In genomic region chr9:4086119-4087088, GRCh38 we compare ENCODE assay signal across 16 cellular contexts.
DNase-seq lines count a peak whose midpoint lies in the region; ATAC-seq and TF ChIP-seq lines count a peak whose summit lies in the region.
"Had no signal": no experiment of that assay in that cellular context is flagged by ENCODE, and none has a peak within 500 bp of the region (broad histone marks: within the 10 kb centered on the region; RNA-seq: fewer than 3 reads in every experiment).

No MANE protein-coding gene starts in this region.

- DNase-seq in EH (ENCODE audit: low read depth): peak; percentile 51
- peak; percentile 45 for DNase-seq in NOMO-1 treated with DMSO at 0.1 percent for 48 hours (lab: John Stamatoyannopoulos, UW; ENCODE audit: unreplicated experiment)
- peak; percentile 71 for DNase-seq in fibroblast of mammary gland (ENCODE audit: low read depth)
- DNase-seq in omental fat pad (ENCODE audit: low spot score): no peak
- no peak for DNase-seq in RWPE1 (ENCODE audit: low spot score)
- DNase-seq in epidermal melanocyte (ENCODE audit: insufficient read length, low spot score): no peak
- no peak for DNase-seq in NCI-H1417 treated with DMSO at 0.1 percent for 48 hours (lab: John Stamatoyannopoulos, UW)
- DNase-seq: activated CD4-positive, alpha-beta T cell treated with anti-CD3 and anti-CD28 coated beads, Interleukin-2, amount 10 ng/mL, durations not matched to agents 24 days and 14 days; body of pancreas; GDM1; stimulated activated CD4-positive, alpha-beta T cell treated with anti-CD3 and anti-CD28 coated beads, Interleukin-4, amount 100 ng/mL, for 1 hour; stomach had no signal

- POLR2A ChIA-PET in RWPE1 (lab: Yijun Ruan, JAX; ENCODE audit: low non-redundant PET): no interaction called here

- no peak overlapping the region for H3K4me3 ChIP-seq in fibroblast of mammary gland (ENCODE audit: control insufficient read depth, low read depth, low read length)
- H3K4me3 ChIP-seq: BLaER1, body of pancreas, stomach had no signal

- TF ChIP-seq CTCF in fibroblast of mammary gland (conservative IDR thresholded peaks at IDR 0.05; ENCODE audit: control insufficient read depth, insufficient read depth, low read depth, low read length) (no peak), omental fat pad (IDR thresholded peaks at IDR 0.05) (no peak), RWPE1 (conservative IDR thresholded peaks at IDR 0.05; ENCODE audit: low read depth) (no peak)

- ATAC-seq in omental fat pad (ENCODE audit: low FRiP score) (peak; percentile 61), HG02642 (IDR thresholded peaks at IDR 0.05; ENCODE audit: poor library complexity, unreplicated experiment) (no peak)
- ATAC-seq: activated T-helper 17 cell treated with anti-CD3 and anti-CD28 coated beads, Interleukin-2, amount 50 U/mL, for 72 hours; body of pancreas had no signal

- CTCF ChIA-PET in RWPE1 (lab: Yijun Ruan, JAX): no interaction called here

- H3K27ac ChIP-seq in RWPE1: no peak overlapping the region
- H3K27ac ChIP-seq: BLaER1, KMS-11 had no signal

Comparison
In these comparisons a context has a peak if more than half of its experiments do, and no peak if none do; other contexts are left out.
1. DNase-seq: peak in EH (single experiment), NOMO-1 treated with DMSO at 0.1 percent for 48 hours (single experiment) and fibroblast of mammary gland (single experiment); none in omental fat pad (single experiment), RWPE1 (single experiment), epidermal melanocyte (single experiment) and NCI-H1417 treated with DMSO at 0.1 percent for 48 hours (single experiment).